15 cellular contexts compared by ENCODE assay signal in the genomic region with DNA sequence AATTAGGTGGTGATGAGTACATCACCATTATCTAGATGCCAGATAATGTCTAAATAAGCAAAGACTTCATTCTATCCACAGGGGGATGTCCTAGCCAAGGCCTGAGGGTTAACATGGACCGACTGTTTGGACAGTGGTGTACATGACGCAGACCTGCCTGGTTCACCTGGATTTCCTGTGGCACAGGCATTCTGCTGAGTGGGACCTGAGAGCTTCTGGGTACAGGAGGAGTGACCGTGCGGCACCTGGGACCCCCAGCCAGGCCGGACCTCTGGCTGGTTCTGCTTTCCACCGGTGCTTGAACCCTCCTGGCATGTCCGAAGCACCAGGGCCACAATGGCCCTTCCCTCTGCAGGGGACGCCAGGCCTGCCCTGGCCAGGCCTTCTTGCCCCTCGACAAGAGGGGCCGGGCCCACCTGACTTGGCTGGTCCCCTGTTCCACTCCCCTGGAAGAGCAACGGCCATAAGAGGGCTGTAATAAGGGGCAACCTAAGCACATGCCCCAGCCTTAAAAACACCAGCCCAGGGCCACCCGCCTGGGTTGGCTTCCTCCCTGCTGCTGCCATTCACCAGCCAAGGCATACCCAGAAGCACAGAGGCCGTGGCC. TPM values are rescaled to one million over a fixed set of nuclear protein-coding genes. Genes with fewer than 3 reads are reported as not detected.
"Had no signal": no experiment of that assay in that cellular context is flagged by ENCODE, and none has a peak within 500 bp of the region (broad histone marks: within the 10 kb centered on the region; RNA-seq: fewer than 3 reads in every experiment).

No MANE protein-coding gene starts in this region.

- H3K9me3 Mint-ChIP-seq: activated B cell treated with CpG ODN at 0.5 μM for 24 hours; activated CD8-positive, alpha-beta T cell treated with anti-CD3 and anti-CD28 coated beads for 36 hours; activated naive CD8-positive, alpha-beta T cell treated with anti-CD3 and anti-CD28 coated beads for 36 hours; dendritic cell treated with granulocyte-macrophage colony-stimulating factor and Interleukin-4, amounts not matched to agents 40 ng/mL and 50 ng/mL, for 4 days; natural killer cell treated with Interleukin-12 subunit alpha and Interleukin-12 subunit beta and Interleukin-15 and Interleukin-18, amount 100 ng/mL, for 72 hours; type B pancreatic cell had no signal

- H3K4me1 Mint-ChIP-seq: activated B cell treated with CpG ODN at 0.5 μM for 24 hours; activated naive CD8-positive, alpha-beta T cell treated with anti-CD3 and anti-CD28 coated beads for 36 hours had no signal

- H3K27me3 ChIP-seq: breast epithelium, gastroesophageal sphincter had no signal

- H3K36me3 Mint-ChIP-seq: activated naive CD8-positive, alpha-beta T cell treated with anti-CD3 and anti-CD28 coated beads for 36 hours; natural killer cell treated with Interleukin-12 subunit alpha and Interleukin-12 subunit beta and Interleukin-15 and Interleukin-18, amount 100 ng/mL, for 72 hours; type B pancreatic cell had no signal

- H3K9me3 ChIP-seq: breast epithelium, gastroesophageal sphincter had no signal

- H3K4me3 ChIP-seq: breast epithelium, gastroesophageal sphincter had no signal

- DNase-seq: activated B cell treated with CpG ODN at 0.5 μM for 24 hours; activated CD4-positive, alpha-beta T cell treated with anti-CD3 and anti-CD28 coated beads for 48 hours; activated CD8-positive, alpha-beta memory T cell treated with anti-CD3 and anti-CD28 coated beads, Interleukin-2, amount 50 U/mL, for 48 hours; activated CD8-positive, alpha-beta T cell treated with anti-CD3 and anti-CD28 coated beads for 36 hours; activated gamma-delta T cell treated with Interleukin-2 at 50 U/mL for 16 hours; activated naive CD8-positive, alpha-beta T cell treated with anti-CD3 and anti-CD28 coated beads for 36 hours; kidney glomerular epithelial cell; stimulated activated naive CD8-positive, alpha-beta T cell treated with anti-CD3 and anti-CD28 coated beads, Interleukin-15, Interleukin-2, amounts not matched to agents 100 U/mL and 50 U/mL, for 24 hours; T-helper 2 cell had no signal

- H3K36me3 ChIP-seq: breast epithelium, gastroesophageal sphincter had no signal

- H3K4me3 Mint-ChIP-seq: activated B cell treated with CpG ODN at 0.5 μM for 24 hours; activated CD8-positive, alpha-beta T cell treated with anti-CD3 and anti-CD28 coated beads for 36 hours; activated naive CD8-positive, alpha-beta T cell treated with anti-CD3 and anti-CD28 coated beads for 36 hours; dendritic cell treated with granulocyte-macrophage colony-stimulating factor and Interleukin-4, amounts not matched to agents 40 ng/mL and 50 ng/mL, for 4 days; natural killer cell treated with Interleukin-12 subunit alpha and Interleukin-12 subunit beta and Interleukin-15 and Interleukin-18, amount 100 ng/mL, for 72 hours; type B pancreatic cell had no signal

- H3K27me3 Mint-ChIP-seq: activated CD8-positive, alpha-beta T cell treated with anti-CD3 and anti-CD28 coated beads for 36 hours had no signal

- ATAC-seq: activated CD8-positive, alpha-beta T cell treated with anti-CD3 and anti-CD28 coated beads for 36 hours; natural killer cell treated with Interleukin-12 subunit alpha and Interleukin-12 subunit beta and Interleukin-15 and Interleukin-18, amount 100 ng/mL, for 72 hours; stimulated activated naive CD8-positive, alpha-beta T cell treated with anti-CD3 and anti-CD28 coated beads, Interleukin-15, Interleukin-2, amounts not matched to agents 100 U/mL and 50 U/mL, for 24 hours had no signal

- H3K27ac Mint-ChIP-seq: activated B cell treated with CpG ODN at 0.5 μM for 24 hours; activated CD8-positive, alpha-beta T cell treated with anti-CD3 and anti-CD28 coated beads for 36 hours; activated naive CD8-positive, alpha-beta T cell treated with anti-CD3 and anti-CD28 coated beads for 36 hours; dendritic cell treated with granulocyte-macrophage colony-stimulating factor and Interleukin-4, amounts not matched to agents 40 ng/mL and 50 ng/mL, for 4 days; natural killer cell treated with Interleukin-12 subunit alpha and Interleukin-12 subunit beta and Interleukin-15 and Interleukin-18, amount 100 ng/mL, for 72 hours; progenitor cell of endocrine pancreas; type B pancreatic cell had no signal

- H3K4me1 ChIP-seq: breast epithelium had no signal

RNA-seq across cellular contexts. Expression of a gene that starts 8.6 kb away (rescaled TPM):
- total RNA-seq: activated CD8-positive, alpha-beta T cell treated with anti-CD3 and anti-CD28 coated beads for 36 hours had no signal
